In the genomic region with DNA sequence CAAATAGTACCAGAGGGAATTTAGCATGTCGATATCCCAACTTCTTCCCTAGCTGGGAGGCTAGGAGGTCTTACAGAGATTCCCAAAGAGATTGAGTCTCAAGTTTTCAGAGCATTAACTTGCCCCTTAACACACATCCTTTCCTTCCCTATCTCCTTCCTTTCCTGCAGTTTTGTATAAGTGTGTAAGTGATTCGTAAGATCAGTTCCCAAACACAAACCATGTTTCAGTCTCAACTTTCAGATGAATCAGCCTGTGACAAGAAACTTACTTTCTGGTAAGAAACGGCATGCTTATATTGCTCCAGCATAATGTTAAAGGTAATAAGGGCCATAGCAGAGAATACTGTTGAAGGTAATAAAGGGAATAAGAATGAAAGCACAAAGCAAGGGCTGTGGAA, we compare ENCODE assay signal across 18 cellular contexts.
A peak's percentile ranks its signal among the peaks of the same experiment; 100 is the strongest.
DNase-seq lines count a peak whose midpoint lies in the region; ATAC-seq and TF ChIP-seq lines count a peak whose summit lies in the region.
"Had no signal": no experiment of that assay in that cellular context is flagged by ENCODE, and none has a peak within 500 bp of the region (broad histone marks: within the 10 kb centered on the region; RNA-seq: fewer than 3 reads in every experiment).

No MANE protein-coding gene starts in this region.

- H3K4ac ChIP-seq in IMR-90 (ENCODE audit: low read depth, low read length), result peak overlapping the region; percentile 55

- H2BK5ac ChIP-seq in IMR-90 (ENCODE audit: low read depth, low read length, poor library complexity, severe bottlenecking), result peak overlapping the region; percentile 80

- TF ChIP-seq POLR2A in IMR-90 (IDR thresholded peaks at IDR 0.05; ENCODE audit: low read depth, low read length), result no peak

- peak overlapping the region; percentile 9 for H2AFZ ChIP-seq in IMR-90 (replicated peaks; ENCODE audit: low read length, poor library complexity)

- peak overlapping the region; percentile 37; the same call in 1 of the 2 replicates for H3K9ac ChIP-seq in IMR-90 (ENCODE audit: low read depth, low read length)

- H2BK120ac ChIP-seq in IMR-90 (ENCODE audit: low read depth, low read length), result peak overlapping the region; percentile 50; the same call in 1 of the 2 replicates

- no peak overlapping the region for H3K27ac Mint-ChIP-seq in activated T-helper 17 cell treated with anti-CD3 and anti-CD28 coated beads, Interleukin-2, amount 50 U/mL, for 72 hours
- H3K27ac Mint-ChIP-seq: IgD-negative memory B cell had no signal

- peaks cover 5% of the 10 kb centered on the region for H3K4me1 ChIP-seq in IMR-90 (ENCODE audit: control insufficient read depth, insufficient read depth, low read length)

- H3K23ac ChIP-seq in IMR-90 (ENCODE audit: low read depth, low read length), result peak overlapping the region; percentile 57; the same call in 1 of the 2 replicates

- H3K56ac ChIP-seq in IMR-90 (ENCODE audit: extremely low read depth, insufficient read depth, low read length), result peak overlapping the region; percentile 31; the same call in 1 of the 2 replicates

- no peaks in the 10 kb centered on the region for H3K9me3 ChIP-seq in IMR-90 (ENCODE audit: control insufficient read depth, insufficient read depth, low read length)

- H4K5ac ChIP-seq in IMR-90 (ENCODE audit: low read depth, low read length), result 0 out of 2 replicates have a peak overlapping the region, but pooled peaks have one; percentile 44

- H4K8ac ChIP-seq in IMR-90 (ENCODE audit: low read depth in 2 of 2, low read length in 2 of 2), result peak overlapping the region in 1 of 2 experiments; percentile 47; a peak in 2 of 4 replicates

- H4K91ac ChIP-seq in IMR-90 (ENCODE audit: insufficient read depth, low read depth, low read length), result peak overlapping the region; percentile 12; the same call in 1 of the 2 replicates

- peak; percentile 77 for DNase-seq in IMR-90
- DNase-seq in iris pigment epithelial cell (ENCODE audit: low read depth), result peak; percentile 48
- DNase-seq in stromal cell of bone marrow (ENCODE audit: low read depth), result peak; percentile 8
- DNase-seq in cerebellar nuclear complex (lab: John Stamatoyannopoulos, UW), result no peak
- DNase-seq: AML-193, DMS79, H7, Karpas-422, NCI-H1436, NCI-H1930, NCI-H526 had no signal

- peak overlapping the region; percentile 51 for H2BK20ac ChIP-seq in IMR-90 (ENCODE audit: low read depth, low read length)

- dilution Hi-C loops in IMR-90 (cut with HindIII; ENCODE audit: low sequenced_read_pairs, unreplicated experiment), result no loop called here

- no peaks in the 10 kb centered on the region for H3K36me3 Mint-ChIP-seq in activated T-helper 17 cell treated with anti-CD3 and anti-CD28 coated beads, Interleukin-2, amount 50 U/mL, for 72 hours (ENCODE audit: low read depth)
- H3K36me3 Mint-ChIP-seq: IgD-negative memory B cell had no signal

- no peaks in the 10 kb centered on the region for H3K27me3 ChIP-seq in IMR-90 (ENCODE audit: control insufficient read depth, insufficient read depth, low read length)

- peak overlapping the region; percentile 3 for H2AK9ac ChIP-seq in IMR-90 (replicated peaks; ENCODE audit: low read depth, low read length, poor library complexity)

- peaks cover 11% of the 10 kb centered on the region; the same call in 1 of the 2 replicates for H4K20me1 ChIP-seq in IMR-90 (ENCODE audit: insufficient read depth, low read length)

- no peaks in the 10 kb centered on the region for H3K36me3 ChIP-seq in IMR-90 (ENCODE audit: control insufficient read depth, insufficient read depth, low read length)

- in situ Hi-C loops in IMR-90 (cut with MboI; ENCODE audit: low sequenced_read_pairs), result no loop called here

- H3K9me3 Mint-ChIP-seq in activated T-helper 17 cell treated with anti-CD3 and anti-CD28 coated beads, Interleukin-2, amount 50 U/mL, for 72 hours, result peaks cover 5% of the 10 kb centered on the region

- H2AK5ac ChIP-seq in IMR-90 (ENCODE audit: low read depth, low read length), result peak overlapping the region; percentile 42; the same call in 1 of the 2 replicates

- CTCF ChIA-PET in IMR-90 (lab: Yijun Ruan, JAX), result no interaction called here

- BruUV-seq in IMR-90 (replicated peaks; lab: Mats Ljungman, UMichigan), result no TSS peak

- TF ChIP-seq CTCF in IMR-90 (conservative IDR thresholded peaks at IDR 0.05; ENCODE audit: low read depth, low read length) (no peak), WI38 (IDR thresholded peaks at IDR 0.05; ENCODE audit: low read depth, low read length) (no peak)

- peak overlapping the region; percentile 81 for H3K4me2 ChIP-seq in IMR-90 (ENCODE audit: low read depth, low read length)

- ATAC-seq in IMR-90 (ENCODE audit: low read depth) (peak; percentile 72), GM18858 (IDR thresholded peaks at IDR 0.05; ENCODE audit: unreplicated experiment) (no peak)
- no peak for ATAC-seq in activated T-helper 17 cell treated with anti-CD3 and anti-CD28 coated beads, Interleukin-2, amount 50 U/mL, for 72 hours (replicated peaks)
- ATAC-seq: Panc1 had no signal

- no peak overlapping the region for H3K4me3 Mint-ChIP-seq in activated T-helper 17 cell treated with anti-CD3 and anti-CD28 coated beads, Interleukin-2, amount 50 U/mL, for 72 hours
- H3K4me3 Mint-ChIP-seq: IgD-negative memory B cell had no signal

- no peaks in the 10 kb centered on the region for H3K4me1 Mint-ChIP-seq in activated T-helper 17 cell treated with anti-CD3 and anti-CD28 coated beads, Interleukin-2, amount 50 U/mL, for 72 hours
- H3K4me1 Mint-ChIP-seq: IgD-negative memory B cell had no signal

- intact Hi-C loops in IMR-90 (cut with micrococcal nuclease), result loop anchor here (5.0 kb wide), 3 partner anchors 99 to 536 kb away; no protein-coding TSS in a partner anchor

- peak overlapping the region; percentile 21; the same call in 1 of the 3 replicates for H2BK15ac ChIP-seq in IMR-90 (ENCODE audit: low read depth, low read length)

- H3K18ac ChIP-seq in IMR-90 (ENCODE audit: low read depth, low read length), result peak overlapping the region; percentile 66; the same call in 1 of the 2 replicates

- WGBS in IMR-90 (ENCODE audit: extremely low coverage in 2 of 2, insufficient read length in 1 of 2), 2 experiments, result no CpG with 5 or more reads among the region's 3 CpGs

- no peak for TF ChIP-seq RAD21 in IMR-90 (IDR thresholded peaks at IDR 0.05; ENCODE audit: low read length)

- H3K14ac ChIP-seq in IMR-90 (replicated peaks; ENCODE audit: low read depth, low read length), result peak overlapping the region; percentile 82

- POLR2A ChIA-PET in IMR-90 (lab: Charles Lee; ENCODE audit: unreplicated experiment), result no interaction called here

- H3K27me3 Mint-ChIP-seq in activated T-helper 17 cell treated with anti-CD3 and anti-CD28 coated beads, Interleukin-2, amount 50 U/mL, for 72 hours, result no peaks in the 10 kb centered on the region
- H3K27me3 Mint-ChIP-seq: IgD-negative memory B cell had no signal

- H3K9me1 ChIP-seq in IMR-90 (ENCODE audit: insufficient read depth, low read length), result peaks cover 5% of the 10 kb centered on the region; the same call in 1 of the 2 replicates

- peak overlapping the region; percentile 72 for H3K27ac ChIP-seq in IMR-90 (ENCODE audit: insufficient read depth, low read length)
- H3K27ac ChIP-seq: C4-2B, HL-60 had no signal

- H3K79me1 ChIP-seq in IMR-90 (ENCODE audit: low read depth in 1 of 2, low read length in 2 of 2), result peaks cover 24 to 51% of the 10 kb centered on the region in 2 experiments

- H3K4me3 ChIP-seq in IMR-90 (ENCODE audit: insufficient read depth, low read depth, low read length) (peak overlapping the region; percentile 4; the same call in 1 of the 2 replicates), WI38 (ENCODE audit: low read depth, low read length) (peak overlapping the region; percentile 40)

TF ChIP-seq in IMR-90, 13 proteins besides CTCF, POLR2A, EP300 and RAD21:
- TF ChIP-seq FOS (IDR thresholded peaks at IDR 0.05; ENCODE audit: low read depth, low read length) (no peak), MXI1 (IDR thresholded peaks at IDR 0.05; ENCODE audit: borderline replicate concordance, low read depth, low read length) (no peak), SMC3 (IDR thresholded peaks at IDR 0.05; ENCODE audit: low read depth, low read length) (no peak), BHLHE40 (IDR thresholded peaks at IDR 0.05; ENCODE audit: low read depth, low read length) (no peak), RCOR1 (IDR thresholded peaks at IDR 0.05; ENCODE audit: insufficient replicate concordance, low read length) (no peak), CHD1 (IDR thresholded peaks at IDR 0.05; ENCODE audit: low read depth, low read length) (no peak), RFX5 (IDR thresholded peaks at IDR 0.05; ENCODE audit: low read depth, low read length) (no peak), NFE2L2 (IDR thresholded peaks at IDR 0.05; ENCODE audit: low read depth, low read length) (no peak), MAFK (IDR thresholded peaks at IDR 0.05; ENCODE audit: low read depth, low read length) (no peak), MAZ (IDR thresholded peaks at IDR 0.05; ENCODE audit: borderline replicate concordance, low read depth, low read length) (no peak), CEBPB (IDR thresholded peaks at IDR 0.05; ENCODE audit: low read depth, low read length) (no peak)
- TF ChIP-seq, protein P1, sequence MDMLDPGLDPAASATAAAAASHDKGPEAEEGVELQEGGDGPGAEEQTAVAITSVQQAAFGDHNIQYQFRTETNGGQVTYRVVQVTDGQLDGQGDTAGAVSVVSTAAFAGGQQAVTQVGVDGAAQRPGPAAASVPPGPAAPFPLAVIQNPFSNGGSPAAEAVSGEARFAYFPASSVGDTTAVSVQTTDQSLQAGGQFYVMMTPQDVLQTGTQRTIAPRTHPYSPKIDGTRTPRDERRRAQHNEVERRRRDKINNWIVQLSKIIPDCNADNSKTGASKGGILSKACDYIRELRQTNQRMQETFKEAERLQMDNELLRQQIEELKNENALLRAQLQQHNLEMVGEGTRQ (IDR thresholded peaks at IDR 0.05; ENCODE audit: low read depth, low read length), result no peak
- TF ChIP-seq, protein P2, sequence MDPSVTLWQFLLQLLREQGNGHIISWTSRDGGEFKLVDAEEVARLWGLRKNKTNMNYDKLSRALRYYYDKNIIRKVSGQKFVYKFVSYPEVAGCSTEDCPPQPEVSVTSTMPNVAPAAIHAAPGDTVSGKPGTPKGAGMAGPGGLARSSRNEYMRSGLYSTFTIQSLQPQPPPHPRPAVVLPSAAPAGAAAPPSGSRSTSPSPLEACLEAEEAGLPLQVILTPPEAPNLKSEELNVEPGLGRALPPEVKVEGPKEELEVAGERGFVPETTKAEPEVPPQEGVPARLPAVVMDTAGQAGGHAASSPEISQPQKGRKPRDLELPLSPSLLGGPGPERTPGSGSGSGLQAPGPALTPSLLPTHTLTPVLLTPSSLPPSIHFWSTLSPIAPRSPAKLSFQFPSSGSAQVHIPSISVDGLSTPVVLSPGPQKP (IDR thresholded peaks at IDR 0.05; ENCODE audit: borderline replicate concordance, low read depth, low read length), result no peak

Comparison
In these comparisons a context has a peak if more than half of its experiments do, and no peak if none do; other contexts are left out.
1. DNase-seq: peak in IMR-90 (single experiment), iris pigment epithelial cell (single experiment) and stromal cell of bone marrow (single experiment); none in cerebellar nuclear complex (0 of 2).